In the genomic region with DNA sequence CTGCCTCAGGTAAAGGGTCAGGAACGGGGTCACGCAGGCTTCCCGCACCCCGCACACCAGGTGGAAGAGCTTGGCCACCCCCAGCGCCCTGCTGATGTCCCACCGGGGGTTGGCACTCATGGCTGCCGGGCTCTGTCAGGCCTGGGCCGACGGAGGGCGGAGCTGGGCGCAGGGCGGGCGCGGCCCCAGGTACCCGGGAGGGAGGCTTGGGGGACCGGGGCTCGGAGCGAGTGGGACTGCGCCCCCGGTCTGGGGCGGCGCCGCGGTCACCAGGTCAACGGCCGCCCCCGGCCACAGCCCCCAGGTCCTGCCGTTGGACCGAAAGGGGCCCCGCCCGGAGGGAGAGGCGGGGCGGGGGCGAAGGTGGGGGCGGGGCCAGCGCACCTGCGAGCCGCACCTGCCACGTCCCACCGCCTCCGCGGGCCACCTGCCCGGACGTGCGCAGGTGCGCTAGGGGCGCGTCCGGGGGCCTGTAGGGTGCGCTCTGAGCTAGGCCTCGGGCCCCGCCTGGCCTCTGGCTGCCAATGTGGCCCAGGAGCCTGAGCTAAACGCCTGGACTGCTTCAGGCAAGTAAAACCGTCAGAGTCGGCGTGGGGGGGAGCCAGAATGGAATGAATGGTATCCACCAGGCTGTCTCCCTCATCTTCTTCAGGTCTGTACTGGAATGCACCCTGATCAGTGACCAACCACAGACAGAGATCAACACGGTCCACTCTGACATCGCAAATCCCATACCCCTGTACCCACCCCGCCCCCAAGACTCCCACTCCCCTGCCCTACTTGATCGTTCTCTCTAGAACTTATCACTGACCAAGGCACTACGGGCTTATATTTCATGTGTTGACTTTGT, we compare ENCODE assay signal across 10 cellular contexts. TPM values are rescaled to one million over a fixed set of nuclear protein-coding genes. Genes with fewer than 3 reads are reported as not detected.
DNase-seq lines count a peak whose midpoint lies in the region; ATAC-seq, FAIRE-seq and TF ChIP-seq lines count a peak whose summit lies in the region.
"Had no signal": no experiment of that assay in that cellular context is flagged by ENCODE, and none has a peak within 500 bp of the region (broad histone marks: within the 10 kb centered on the region; RNA-seq: fewer than 3 reads in every experiment).

A gene with protein sequence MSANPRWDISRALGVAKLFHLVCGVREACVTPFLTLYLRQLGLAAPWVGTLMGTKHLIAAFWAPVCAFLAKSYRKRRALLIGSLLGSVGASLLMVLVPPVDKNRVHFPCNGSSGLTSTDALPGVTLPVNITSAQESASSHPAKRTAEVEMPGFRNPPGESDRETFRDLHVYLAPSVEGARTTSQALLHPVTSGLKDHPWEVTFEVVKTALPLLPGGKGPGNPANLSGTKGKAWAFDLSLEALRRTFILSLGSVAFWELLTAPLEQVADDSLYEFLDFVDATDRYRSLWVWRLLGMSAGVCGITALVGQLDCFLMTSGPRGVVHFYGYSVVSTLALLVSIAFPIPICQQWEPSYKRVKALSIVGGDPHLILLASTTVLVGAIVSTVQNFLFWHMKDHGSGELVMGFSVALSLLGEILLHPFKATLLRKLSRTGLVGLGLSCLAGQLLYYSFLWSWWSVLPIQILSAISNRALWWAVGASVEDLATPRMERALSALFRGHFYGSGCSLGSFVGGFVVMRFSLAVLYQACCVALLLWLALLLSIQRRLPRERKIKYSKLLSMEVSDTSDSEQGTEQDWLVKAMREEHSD (minus strand): TSS at position 365 of the 850 bp plus-strand sequence. CDS start 245 bp downstream, at position 120.

- peak in 2 of 4 donors; percentile 13 to 25 for TF ChIP-seq CTCF in pancreas (IDR thresholded peaks at IDR 0.05)

- H3K9me3 Mint-ChIP-seq in activated CD4-positive, alpha-beta memory T cell treated with anti-CD3 and anti-CD28 coated beads, Interleukin-2, amount 10 ng/mL, durations not matched to agents 7 days and 5 days: no peaks in the 10 kb centered on the region

- H3K4me3 ChIP-seq in H7 (ENCODE audit: insufficient read depth, low read depth, low read length) (peak within 1 kb of the TSS; percentile 47; the same call in 1 of the 2 replicates), NT2/D1 (ENCODE audit: insufficient read length, low read depth) (no peak within 1 kb of the TSS), pancreas (peak within 1 kb of the TSS; percentile 53 to 81 (median 63))

- WGBS in pancreas, 2 donors: 6 to 14% methylated on average over 34 to 61 of the region's 61 CpGs

- H3K9ac ChIP-seq in NT2/D1 (ENCODE audit: insufficient read length, low read depth): no peak within 1 kb of the TSS

- H3K36me3 ChIP-seq in H7 (replicated peaks; ENCODE audit: control insufficient read depth, insufficient read depth, low read length): no peaks in the 10 kb centered on the region
- no peaks in the 10 kb centered on the region for H3K36me3 ChIP-seq in NT2/D1 (ENCODE audit: insufficient read depth, insufficient read length, low read length)
- no peaks in the 10 kb centered on the region for H3K36me3 ChIP-seq in pancreas

- H3K36me3 Mint-ChIP-seq in activated CD4-positive, alpha-beta memory T cell treated with anti-CD3 and anti-CD28 coated beads, Interleukin-2, amount 10 ng/mL, durations not matched to agents 7 days and 5 days (ENCODE audit: low read depth): no peaks in the 10 kb centered on the region

- POLR2A ChIA-PET in activated CD4-positive, alpha-beta memory T cell treated with anti-CD3 and anti-CD28 coated beads, Interleukin-2, amount 10 ng/mL, durations not matched to agents 7 days and 5 days (lab: Charles Lee): no interaction called here

- peak within 1 kb of the TSS; percentile 67 to 79 (median 72) for H3K27ac ChIP-seq in pancreas

- H3K4me3 Mint-ChIP-seq in activated CD4-positive, alpha-beta memory T cell treated with anti-CD3 and anti-CD28 coated beads, Interleukin-2, amount 10 ng/mL, durations not matched to agents 7 days and 5 days: no peak within 1 kb of the TSS

- intact Hi-C loops in left ventricle myocardium superior (cut with micrococcal nuclease) (no loop called here), pancreas (cut with DNase I) (no loop called here)

- peak; percentile 66 for ATAC-seq in left ventricle myocardium superior
- peak; percentile 94 to 98 (median 96) for ATAC-seq in pancreas
- ATAC-seq in GM19035 (IDR thresholded peaks at IDR 0.05; ENCODE audit: unreplicated experiment): no peak

- H3K27me3 ChIP-seq in H7 (ENCODE audit: control insufficient read depth, insufficient read depth, low read length) (no peaks in the 10 kb centered on the region), NT2/D1 (ENCODE audit: insufficient read depth, insufficient read length) (no peaks in the 10 kb centered on the region), pancreas (no peaks in the 10 kb centered on the region)

- CTCF ChIA-PET in activated CD4-positive, alpha-beta memory T cell treated with anti-CD3 and anti-CD28 coated beads, Interleukin-2, amount 10 ng/mL, durations not matched to agents 7 days and 5 days (lab: Charles Lee): interaction anchor here (1.9 kb wide), 1 partner anchor 13 kb away, joined by 8 read pairs; no protein-coding TSS in a partner anchor

- no peaks in the 10 kb centered on the region for H3K4me1 Mint-ChIP-seq in activated CD4-positive, alpha-beta memory T cell treated with anti-CD3 and anti-CD28 coated beads, Interleukin-2, amount 10 ng/mL, durations not matched to agents 7 days and 5 days

- H3K27me3 Mint-ChIP-seq in activated CD4-positive, alpha-beta memory T cell treated with anti-CD3 and anti-CD28 coated beads, Interleukin-2, amount 10 ng/mL, durations not matched to agents 7 days and 5 days: no peaks in the 10 kb centered on the region

- no peak within 1 kb of the TSS for H3K27ac Mint-ChIP-seq in activated CD4-positive, alpha-beta memory T cell treated with anti-CD3 and anti-CD28 coated beads, Interleukin-2, amount 10 ng/mL, durations not matched to agents 7 days and 5 days

- DNase-seq in H7 (peak; percentile 93), NT2/D1 (ENCODE audit: low read depth, low spot score) (peak; percentile 18), left ventricle myocardium superior (peak; percentile 47), pancreas (peak; percentile 86 to 96 (median 91)), hippocampal formation (lab: John Stamatoyannopoulos, UW) (no peak)
- DNase-seq in activated CD4-positive, alpha-beta T cell treated with anti-CD3 and anti-CD28 coated beads, Interleukin-2, amount 50 U/mL, for 48 hours: no peak
- no peak for DNase-seq in activated CD4-positive, alpha-beta memory T cell treated with anti-CD3 and anti-CD28 coated beads, Interleukin-2, amount 10 ng/mL, durations not matched to agents 7 days and 5 days

- H3K9me3 ChIP-seq in NT2/D1 (ENCODE audit: insufficient read depth, low read length) (no peaks in the 10 kb centered on the region), pancreas (no peaks in the 10 kb centered on the region)

- FAIRE-seq in pancreas (lab: Jason Lieb, UNC): no peak

- H3K4me1 ChIP-seq in NT2/D1 (ENCODE audit: insufficient read depth, insufficient read length) (peaks cover 6% of the 10 kb centered on the region), pancreas (peaks cover 0 to 7% (median 6%) of the 10 kb centered on the region in 3 donors)

RNA-seq across cellular contexts. Expression of the gene that starts here (rescaled TPM):
- 0.07 TPM in 1 of 2 replicates, not detected in the other for total RNA-seq in H7 (2014; rRNA removed; shearing (Covaris generic))
- total RNA-seq in left ventricle myocardium superior (not detected), pancreas (1 to 10 TPM; 3.9 to 7.7 (median 4.8) TPM)
- 1 to 10 TPM; 3.3 to 3.4 TPM for polyA plus RNA-seq in pancreas
- total RNA-seq in activated CD4-positive, alpha-beta memory T cell treated with anti-CD3 and anti-CD28 coated beads, Interleukin-2, amount 10 ng/mL, durations not matched to agents 7 days and 5 days: under 1 TPM in 1 of 2 experiments, not detected in 1; 0.13 TPM
- total RNA-seq: H4, mesenteric fat pad had no signal

Comparison
In these comparisons a context has a peak if more than half of its experiments do, and no peak if none do; other contexts are left out.
1. Peak in DNase-seq and H3K4me3 ChIP-seq in H7; RNA of the gene not detected or under 1 TPM.
2. Peak in DNase-seq and ATAC-seq in left ventricle myocardium superior; RNA of the gene not detected or under 1 TPM.
3. DNase-seq: peak in NT2/D1 (single experiment) and pancreas (6 of 6); none in activated CD4-positive, alpha-beta T cell treated with anti-CD3 and anti-CD28 coated beads, Interleukin-2, amount 50 U/mL, for 48 hours (0 of 2), activated CD4-positive, alpha-beta memory T cell treated with anti-CD3 and anti-CD28 coated beads, Interleukin-2, amount 10 ng/mL, durations not matched to agents 7 days and 5 days (single experiment) and hippocampal formation (0 of 2).